In the genomic region with DNA sequence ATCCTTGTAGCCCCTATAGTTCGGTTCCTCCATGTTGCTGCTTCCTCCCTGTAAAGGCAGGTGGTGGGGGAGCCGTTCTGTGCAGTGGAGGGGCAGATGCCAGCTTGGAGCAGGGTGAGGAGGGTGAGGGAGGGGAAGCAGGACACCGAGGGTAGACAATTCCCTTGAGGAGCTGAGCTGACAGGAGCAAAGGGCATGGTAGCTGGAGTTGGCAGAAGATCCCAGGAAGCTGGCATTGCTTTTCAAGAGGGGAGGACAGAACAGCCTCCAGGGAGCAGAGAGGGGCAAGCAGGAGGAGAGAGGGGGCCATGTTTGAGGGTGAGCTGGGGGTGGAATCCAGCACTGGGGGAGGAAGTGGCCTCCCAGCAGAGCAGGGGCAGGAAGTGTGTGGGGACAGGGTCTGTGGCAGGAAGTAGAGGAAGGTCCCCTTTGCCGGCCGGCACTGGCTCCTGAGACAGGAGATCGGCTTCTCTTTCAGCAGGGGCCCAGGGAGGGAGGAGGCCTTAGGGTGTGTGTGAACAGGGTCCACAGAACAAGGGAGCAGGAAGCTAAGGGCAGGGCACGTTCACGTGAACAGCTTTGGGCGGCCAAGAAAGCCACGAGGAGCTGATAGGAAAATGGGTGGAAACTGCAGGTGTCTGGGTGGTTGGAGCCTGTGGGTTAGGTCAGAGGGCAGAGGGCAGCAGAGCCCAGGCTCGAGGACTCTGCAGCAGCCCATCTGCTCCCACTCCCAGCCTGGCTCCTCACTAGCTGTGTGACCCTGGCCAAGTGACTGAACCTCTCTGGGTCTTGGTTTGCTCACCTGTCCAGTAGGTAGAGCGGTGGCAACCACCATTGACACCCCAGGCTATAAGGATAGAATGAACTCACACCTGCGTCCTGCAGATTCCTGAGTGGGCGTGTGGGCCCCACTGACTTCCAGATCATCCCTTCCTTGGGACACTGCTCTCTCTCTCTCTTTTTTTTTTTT, we compare ENCODE assay signal across 9 cellular contexts. TPM values are rescaled to one million over a fixed set of nuclear protein-coding genes. Genes with fewer than 3 reads are reported as not detected.
A peak's percentile ranks its signal among the peaks of the same experiment; 100 is the strongest.
DNase-seq lines count a peak whose midpoint lies in the region; ATAC-seq, FAIRE-seq and TF ChIP-seq lines count a peak whose summit lies in the region.
"Had no signal": no experiment of that assay in that cellular context is flagged by ENCODE, and none has a peak within 500 bp of the region (broad histone marks: within the 10 kb centered on the region; RNA-seq: fewer than 3 reads in every experiment).

No MANE protein-coding gene starts in this region.

- TF ChIP-seq CTCF in right atrium auricular region (IDR thresholded peaks at IDR 0.05): no peak
- TF ChIP-seq CTCF in mucosa of descending colon (IDR thresholded peaks at IDR 0.05): no peak

- DNase-seq in cardiac septum (ENCODE audit: low spot score) (peak; percentile 71), right atrium auricular region (ENCODE audit: low spot score) (no peak), mucosa of descending colon (peak; percentile 78 to 81 (median 80)), DMS114 treated with DMSO at 0.1 percent for 48 hours (lab: John Stamatoyannopoulos, UW; ENCODE audit: unreplicated experiment) (no peak), frontal cortex (ENCODE audit: low spot score in 2 of 2) (no peak), hepatic stellate cell (ENCODE audit: low spot score) (no peak)
- peak; percentile 59 to 60 for DNase-seq in activated T-cell treated with anti-CD3 and anti-CD28 coated beads, Interleukin-2, amount 50 U/mL, for 48 hours
- DNase-seq: Caco-2 had no signal

- H3K27me3 ChIP-seq in right atrium auricular region: no peaks in the 10 kb centered on the region

- H3K4me3 ChIP-seq in right atrium auricular region (no peak overlapping the region), mucosa of descending colon (no peak overlapping the region)

- H3K9me3 ChIP-seq in right atrium auricular region (no peaks in the 10 kb centered on the region), mucosa of descending colon (no peaks in the 10 kb centered on the region)
- H3K9me3 ChIP-seq: Caco-2 had no signal

- peak; percentile 53 for ATAC-seq in mucosa of descending colon
- ATAC-seq in GM21390 (IDR thresholded peaks at IDR 0.05; ENCODE audit: unreplicated experiment): no peak

- intact Hi-C loops in cardiac septum (cut with DNase I) (no loop called here), mucosa of descending colon (cut with DNase I, micrococcal nuclease) (no loop called here)

- FAIRE-seq in frontal cortex (lab: Jason Lieb, UNC): no peak

- H3K36me3 ChIP-seq in right atrium auricular region (no peaks in the 10 kb centered on the region), mucosa of descending colon (ENCODE audit: low read depth) (no peaks in the 10 kb centered on the region)

- peaks cover 0 to 14% of the 10 kb centered on the region in 2 donors for H3K4me1 ChIP-seq in right atrium auricular region
- peaks cover 46% of the 10 kb centered on the region for H3K4me1 ChIP-seq in mucosa of descending colon (ENCODE audit: low read depth)

- no peak overlapping the region for H3K27ac ChIP-seq in right atrium auricular region

RNA-seq across cellular contexts. Expression of a gene that starts 17.5 kb away (rescaled TPM):
- total RNA-seq in cardiac septum (10.3 TPM), right atrium auricular region (10 to 100 TPM in 1 of 2 donors, 1 to 10 TPM in 1; 7.2 to 16.8 TPM), mucosa of descending colon (10 to 100 TPM in 2 of 3 donors, 1 to 10 TPM in 1; 9.2 to 24.5 (median 11.0) TPM), frontal cortex (11.0 TPM)

RNA-seq across cellular contexts. Expression of a gene that starts 47.5 kb away (rescaled TPM):
- total RNA-seq in cardiac septum (0.54 TPM), right atrium auricular region (not detected), mucosa of descending colon (under 1 TPM in 2 of 3 donors, not detected in 1; 0.38 to 0.72 TPM), frontal cortex (0.41 TPM)
- total RNA-seq: Caco-2 had no signal

Comparison
In these comparisons a context has a peak if more than half of its experiments do, and no peak if none do; other contexts are left out.
1. DNase-seq: peak in cardiac septum (single experiment), activated T-cell treated with anti-CD3 and anti-CD28 coated beads, Interleukin-2, amount 50 U/mL, for 48 hours (2 of 2) and mucosa of descending colon (3 of 3); none in right atrium auricular region (single experiment), DMS114 treated with DMSO at 0.1 percent for 48 hours (single experiment), frontal cortex (0 of 2) and hepatic stellate cell (single experiment).